ENCODE assay signal across 1 cellular context in the genomic region with DNA sequence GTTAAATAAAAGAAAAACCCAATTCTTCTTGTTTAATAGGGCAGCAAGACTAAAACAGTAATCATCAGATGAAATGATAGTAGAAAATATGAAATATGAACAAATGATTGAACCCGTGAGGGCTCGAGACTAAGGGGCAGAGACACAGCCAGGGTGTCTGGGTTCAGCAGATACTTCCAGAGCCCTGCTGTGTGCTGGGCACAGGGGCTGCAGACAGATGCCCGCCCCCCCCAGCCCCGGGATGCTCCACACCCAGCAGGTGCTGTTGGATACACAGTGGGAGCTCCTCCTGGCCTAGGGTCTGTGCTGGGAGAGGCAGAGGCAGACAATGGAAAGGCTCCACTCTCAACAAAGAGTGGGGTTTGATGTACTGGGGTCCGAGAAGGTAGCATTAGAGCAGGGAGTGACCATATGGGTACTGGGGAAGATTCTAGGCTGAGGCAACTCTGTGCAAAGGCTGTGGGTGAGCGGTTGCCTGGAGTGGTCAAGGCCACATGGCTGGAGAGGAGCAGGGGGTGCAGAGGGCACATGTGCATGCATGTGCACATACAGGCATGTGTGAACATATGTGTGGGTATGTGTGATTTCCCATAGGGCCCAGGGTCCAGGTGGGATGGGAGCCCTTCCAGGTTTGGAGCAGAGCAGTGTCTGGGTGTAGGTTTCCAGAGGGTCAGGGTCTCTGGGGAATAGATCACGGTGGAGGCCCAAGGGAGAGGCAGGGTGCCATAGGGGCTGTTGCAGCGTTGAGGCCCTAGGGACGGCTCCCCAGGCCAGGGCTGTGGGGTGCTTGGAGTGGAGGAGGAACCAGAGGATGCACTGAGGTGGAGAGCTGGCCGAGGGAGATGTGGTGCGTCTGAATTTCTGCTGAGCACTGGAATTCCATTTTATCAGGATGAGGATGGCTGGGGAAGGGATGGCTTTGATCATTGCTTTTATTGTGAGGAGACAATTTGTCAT.
TF ChIP-seq lines count a peak whose summit lies in the region.

No MANE protein-coding gene starts in this region.

TF ChIP-seq in HepG2, 621 proteins besides CTCF, POLR2A, EP300 and RAD21:
- TF ChIP-seq, protein P1, sequence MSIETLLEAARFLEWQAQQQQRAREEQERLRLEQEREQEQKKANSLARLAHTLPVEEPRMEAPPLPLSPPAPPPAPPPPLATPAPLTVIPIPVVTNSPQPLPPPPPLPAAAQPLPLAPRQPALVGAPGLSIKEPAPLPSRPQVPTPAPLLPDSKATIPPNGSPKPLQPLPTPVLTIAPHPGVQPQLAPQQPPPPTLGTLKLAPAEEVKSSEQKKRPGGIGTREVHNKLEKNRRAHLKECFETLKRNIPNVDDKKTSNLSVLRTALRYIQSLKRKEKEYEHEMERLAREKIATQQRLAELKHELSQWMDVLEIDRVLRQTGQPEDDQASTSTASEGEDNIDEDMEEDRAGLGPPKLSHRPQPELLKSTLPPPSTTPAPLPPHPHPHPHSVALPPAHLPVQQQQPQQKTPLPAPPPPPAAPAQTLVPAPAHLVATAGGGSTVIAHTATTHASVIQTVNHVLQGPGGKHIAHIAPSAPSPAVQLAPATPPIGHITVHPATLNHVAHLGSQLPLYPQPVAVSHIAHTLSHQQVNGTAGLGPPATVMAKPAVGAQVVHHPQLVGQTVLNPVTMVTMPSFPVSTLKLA (IDR thresholded peaks at IDR 0.05), result peak; percentile 60
- TF ChIP-seq NFKB2 (CRISPR knock-in tag; IDR thresholded peaks at IDR 0.05; ENCODE audit: borderline replicate concordance) (no peak), ARID2 (CRISPR knock-in tag; IDR thresholded peaks at IDR 0.05; ENCODE audit: borderline replicate concordance) (no peak)
